ENCODE assay signal across 7 cellular contexts in genomic region chr4:186363038-186363437, GRCh38.
DNase-seq lines count a peak whose midpoint lies in the region; ATAC-seq and TF ChIP-seq lines count a peak whose summit lies in the region.
"Not testable (repeated sequence)": the region's sequence is repeated elsewhere in the genome, so short reads cannot be mapped to it uniquely, and the experiment has no call there.

No MANE protein-coding gene starts in this region.

- not testable (repeated sequence) for H3K56ac ChIP-seq in mesendoderm (ENCODE audit: low read length)

- H4K5ac ChIP-seq in mesendoderm (ENCODE audit: low read length), result not testable (repeated sequence)

- H3F3A ChIP-seq in GM23338 (replicated peaks; ENCODE audit: low read depth); PC-9 (ENCODE audit: insufficient read depth, low read depth): not testable (repeated sequence)

- intact Hi-C loops in PC-9 (cut with micrococcal nuclease; ENCODE audit: unreplicated experiment), result loop anchor here (2.0 kb wide), 1 partner anchor 224 kb away; no protein-coding TSS in a partner anchor

- H3K4me2 ChIP-seq in GM23338; PC-9; mesendoderm (ENCODE audit: low read length): not testable (repeated sequence)

- not testable (repeated sequence) for H3K23ac ChIP-seq in mesendoderm (ENCODE audit: low read length)

- H3K4me3 Mint-ChIP-seq in GM23338, WTC11: not testable (repeated sequence)

- H3K27me3 ChIP-seq in GM23338 (ENCODE audit: insufficient read depth); PC-9 (ENCODE audit: insufficient read depth, low read depth); mesendoderm (ENCODE audit: insufficient read depth, low read length, poor library complexity): not testable (repeated sequence)

- not testable (repeated sequence) for H3K4me3 ChIP-seq in GM23338; PC-9; mesendoderm (ENCODE audit: low read length)

- not testable (repeated sequence) for H3K79me1 ChIP-seq in mesendoderm (ENCODE audit: low read length)

- H3K9ac ChIP-seq in mesendoderm (ENCODE audit: low read length), result not testable (repeated sequence)

- not testable (repeated sequence) for H3K27ac ChIP-seq in GM23338 (ENCODE audit: low read depth); PC-9; mesendoderm (ENCODE audit: low read depth, low read length)

- H3K9me3 Mint-ChIP-seq in GM23338 (peaks cover 40% of the 10 kb centered on the region), WTC11 (peaks cover 47% of the 10 kb centered on the region)

- H3K36me3 Mint-ChIP-seq in GM23338 (ENCODE audit: low read depth) (peaks cover 30% of the 10 kb centered on the region), WTC11 (peaks cover 34% of the 10 kb centered on the region)

- H2BK15ac ChIP-seq in mesendoderm (replicated peaks; ENCODE audit: low read depth), result not testable (repeated sequence)

- H3K27ac Mint-ChIP-seq in GM23338, WTC11: not testable (repeated sequence)

- H3K79me2 ChIP-seq in GM23338 (replicated peaks; ENCODE audit: insufficient read depth); PC-9 (ENCODE audit: low read depth); mesendoderm (ENCODE audit: control insufficient read depth, insufficient read depth, low read length): not testable (repeated sequence)

- no CpG with 5 or more reads among the region's 6 CpGs for WGBS in mesendoderm (ENCODE audit: extremely low coverage, insufficient coverage, low lambda C conversion rate)

- H3K9me2 ChIP-seq in GM23338 (ENCODE audit: insufficient read depth); PC-9 (ENCODE audit: insufficient read depth): not testable (repeated sequence)

- H4K8ac ChIP-seq in mesendoderm (ENCODE audit: low read depth, low read length), result not testable (repeated sequence)

- not testable (repeated sequence) for BruUV-seq in PC-9 (replicated peaks; lab: Mats Ljungman, UMichigan)

- CTCF ChIA-PET in PC-9 (lab: Charles Lee), result not testable (repeated sequence)
- CTCF ChIA-PET in WTC11 (lab: Charles Lee), result interaction anchor here (2.3 kb wide), 1 partner anchor 65 kb away, joined by 7 read pairs; no protein-coding TSS in a partner anchor

- not testable (repeated sequence) for H3K4ac ChIP-seq in mesendoderm (ENCODE audit: low read depth, low read length)

- not testable (repeated sequence) for ATAC-seq in GM23338, WTC11

- H2BK120ac ChIP-seq in mesendoderm (ENCODE audit: low read depth, low read length), result not testable (repeated sequence)

- H2AK5ac ChIP-seq in mesendoderm (ENCODE audit: low read length), result not testable (repeated sequence)

- not testable (repeated sequence) for H3K9me3 ChIP-seq in PC-9 (ENCODE audit: insufficient read depth, low read depth)

- not testable (repeated sequence) for H3K4me1 ChIP-seq in GM23338 (ENCODE audit: insufficient read depth); PC-9 (replicated peaks; ENCODE audit: insufficient read depth); mesendoderm (ENCODE audit: control insufficient read depth, low read depth, low read length)

- H4K20me1 ChIP-seq in GM23338 (replicated peaks; ENCODE audit: insufficient read depth); PC-9 (ENCODE audit: insufficient read depth): not testable (repeated sequence)

- not testable (repeated sequence) for H2BK5ac ChIP-seq in mesendoderm (ENCODE audit: low read length)

- not testable (repeated sequence) for H3K18ac ChIP-seq in mesendoderm (ENCODE audit: low read length)

- not testable (repeated sequence) for H3K4me1 Mint-ChIP-seq in GM23338, WTC11

- TF ChIP-seq CTCF in GM23338 (conservative IDR thresholded peaks at IDR 0.05; ENCODE audit: low read depth in 2 of 2) (peak; percentile 47 to 66), LNCAP (IDR thresholded peaks at IDR 0.05) (peak; percentile 36; the same call in 1 of the 2 replicates), PC-9 (conservative IDR thresholded peaks at IDR 0.05) (peak; percentile 47), WTC11 (IDR thresholded peaks at IDR 0.05) (peak; percentile 51)

- not testable (repeated sequence) for H3K36me3 ChIP-seq in GM23338 (ENCODE audit: insufficient read depth); PC-9 (ENCODE audit: low read depth); mesendoderm (ENCODE audit: control insufficient read depth, insufficient read depth, low read length)

- H2AFZ ChIP-seq in GM23338, PC-9: not testable (repeated sequence)

- DNase-seq in DMS 273 (lab: John Stamatoyannopoulos, UW; ENCODE audit: unreplicated experiment), result peak; percentile 32
- peak; percentile 40 for DNase-seq in GM23338 (ENCODE audit: low spot score)
- peak in 1 of 2 experiments; percentile 10 for DNase-seq in PC-9
- peak; percentile 70 for DNase-seq in WTC11 (ENCODE audit: low spot score)
- peak; percentile 4 for DNase-seq in cerebellar cortex (ENCODE audit: low spot score)
- peak; percentile 37 for DNase-seq in mesendoderm

- not testable (repeated sequence) for H3K27me3 Mint-ChIP-seq in GM23338 (ENCODE audit: insufficient read depth, low read depth, poor library complexity)
- H3K27me3 Mint-ChIP-seq in WTC11 (ENCODE audit: low read depth), result peaks cover 11% of the 10 kb centered on the region

- POLR2A ChIA-PET in PC-9 (lab: Charles Lee; ENCODE audit: unreplicated experiment); WTC11 (lab: Charles Lee): not testable (repeated sequence)
